18 cellular contexts compared by ENCODE assay signal in genomic region chr18:8254664-8255063, GRCh38.
A peak's percentile ranks its signal among the peaks of the same experiment; 100 is the strongest.
DNase-seq lines count a peak whose midpoint lies in the region; ATAC-seq and TF ChIP-seq lines count a peak whose summit lies in the region.
"Had no signal": no experiment of that assay in that cellular context is flagged by ENCODE, and none has a peak within 500 bp of the region (broad histone marks: within the 10 kb centered on the region; RNA-seq: fewer than 3 reads in every experiment).

No MANE protein-coding gene starts in this region.

- H3K27me3 Mint-ChIP-seq in progenitor cell of endocrine pancreas, result no peaks in the 10 kb centered on the region
- H3K27me3 Mint-ChIP-seq: B cell; CD4-positive, alpha-beta memory T cell had no signal

- H3K4me1 Mint-ChIP-seq in progenitor cell of endocrine pancreas (ENCODE audit: low read depth), result no peaks in the 10 kb centered on the region
- H3K4me1 Mint-ChIP-seq: B cell; CD4-positive, alpha-beta memory T cell had no signal

- H3K4me3 ChIP-seq in AG04450 (ENCODE audit: low read depth, low read length) (no peak overlapping the region), SJCRH30 (no peak overlapping the region), right lobe of liver (no peak overlapping the region), WERI-Rb-1 (ENCODE audit: low read depth, low read length) (no peak overlapping the region), mesenchymal stem cell (ENCODE audit: insufficient read depth in 1 of 2, low read depth in 1 of 2, low read length in 2 of 2) (no peak overlapping the region)
- H3K4me3 ChIP-seq: A549 had no signal

- H3K27ac ChIP-seq in AG04450 (ENCODE audit: low read depth, low read length) (no peak overlapping the region), SJCRH30 (peak overlapping the region; percentile 60), right lobe of liver (no peak overlapping the region), WERI-Rb-1 (no peak overlapping the region), mesenchymal stem cell (ENCODE audit: low read length, poor library complexity, severe bottlenecking) (no peak overlapping the region)
- H3K27ac ChIP-seq: A549, RWPE1 had no signal

- no peak for TF ChIP-seq POLR2A in right lobe of liver (IDR thresholded peaks at IDR 0.05)

- H3K4ac ChIP-seq in mesenchymal stem cell (ENCODE audit: low read depth in 1 of 2, low read length in 2 of 2), result no peak overlapping the region

- H3K9me3 Mint-ChIP-seq in progenitor cell of endocrine pancreas (ENCODE audit: low read depth), result no peaks in the 10 kb centered on the region
- H3K9me3 Mint-ChIP-seq: H9 had no signal

- DNase-seq in AG04450 (ENCODE audit: low read depth, low spot score) (peak; percentile 15), SJCRH30 (no peak), fibroblast of peridontal ligament (ENCODE audit: extremely low read depth) (peak; percentile 26), right lobe of liver (peak in 1 of 3 donors; percentile 54), NOMO-1 (lab: John Stamatoyannopoulos, UW; ENCODE audit: unreplicated experiment in 2 of 2) (no peak), progenitor cell of endocrine pancreas (ENCODE audit: low spot score, unreplicated experiment) (no peak), WERI-Rb-1 (no peak), mesenchymal stem cell (no peak)
- DNase-seq: CD4-positive, alpha-beta memory T cell; DND-41; GF-D8; H9; NCI-H187 treated with DMSO at 0.1 percent for 48 hours; NCI-H2171; NCI-H510A had no signal

- H3K4me2 ChIP-seq in mesenchymal stem cell (ENCODE audit: low read length, poor library complexity, severe bottlenecking), result no peak overlapping the region
- H3K4me2 ChIP-seq: A549 had no signal

- no peak overlapping the region for H2BK12ac ChIP-seq in mesenchymal stem cell (ENCODE audit: low read length in 2 of 2)

- H3K4me3 Mint-ChIP-seq in progenitor cell of endocrine pancreas (ENCODE audit: low read depth), result no peak overlapping the region
- H3K4me3 Mint-ChIP-seq: B cell; CD4-positive, alpha-beta memory T cell; H9 had no signal

- H2BK15ac ChIP-seq in mesenchymal stem cell (ENCODE audit: low read depth, poor library complexity, severe bottlenecking), result no peak overlapping the region

- peak; percentile 55 to 90 (median 88) for ATAC-seq in right lobe of liver
- ATAC-seq: A549 had no signal

- no peak for TF ChIP-seq CTCF in AG04450 (IDR thresholded peaks at IDR 0.05; ENCODE audit: low read depth, low read length)
- no peak for TF ChIP-seq CTCF in right lobe of liver (IDR thresholded peaks at IDR 0.05)
- TF ChIP-seq CTCF in progenitor cell of endocrine pancreas (IDR thresholded peaks at IDR 0.05; ENCODE audit: unreplicated experiment), result no peak
- no peak for TF ChIP-seq CTCF in WERI-Rb-1 (IDR thresholded peaks at IDR 0.05; ENCODE audit: low read depth, low read length)

- H3K36me3 ChIP-seq in SJCRH30 (no peaks in the 10 kb centered on the region), right lobe of liver (no peaks in the 10 kb centered on the region), WERI-Rb-1 (no peaks in the 10 kb centered on the region), mesenchymal stem cell (ENCODE audit: control insufficient read depth in 1 of 2, insufficient read depth in 2 of 2, low read depth in 1 of 2, low read length in 2 of 2) (peaks cover 17 to 48% of the 10 kb centered on the region in 2 experiments)

- no peak overlapping the region for H3K9ac ChIP-seq in mesenchymal stem cell (ENCODE audit: low read length)

- no peak overlapping the region for H2BK120ac ChIP-seq in mesenchymal stem cell (ENCODE audit: low read depth, low read length)

- H3K27me3 ChIP-seq in AG04450 (ENCODE audit: control insufficient read depth, insufficient read depth, low read length), result no peaks in the 10 kb centered on the region
- H3K27me3 ChIP-seq in SJCRH30, result no peaks in the 10 kb centered on the region
- H3K27me3 ChIP-seq in right lobe of liver, result no peaks in the 10 kb centered on the region
- no peaks in the 10 kb centered on the region for H3K27me3 ChIP-seq in WERI-Rb-1 (ENCODE audit: insufficient read depth, low read depth, severe bottlenecking)
- no peaks in the 10 kb centered on the region for H3K27me3 ChIP-seq in mesenchymal stem cell (ENCODE audit: control insufficient read depth in 1 of 2, insufficient read depth in 1 of 2, low read length in 2 of 2)

- H3K4me1 ChIP-seq in SJCRH30, result peaks cover 16% of the 10 kb centered on the region
- H3K4me1 ChIP-seq in right lobe of liver, result no peaks in the 10 kb centered on the region
- H3K4me1 ChIP-seq in mesenchymal stem cell (ENCODE audit: control insufficient read depth, insufficient read depth, low read depth, low read length), result peaks cover 3% of the 10 kb centered on the region
- H3K4me1 ChIP-seq: A549 had no signal

- H2AK5ac ChIP-seq in mesenchymal stem cell (ENCODE audit: low read length, severe bottlenecking), result no peak overlapping the region

- no peak overlapping the region for H3K14ac ChIP-seq in mesenchymal stem cell (ENCODE audit: low read length in 2 of 2)

- CTCF ChIA-PET in AG04450 (lab: Charles Lee), result no interaction called here

- intact Hi-C loops in right lobe of liver (cut with DNase I), result no loop called here

- H3K18ac ChIP-seq in mesenchymal stem cell (ENCODE audit: low read depth in 1 of 2, low read length in 2 of 2), result no peak overlapping the region

- no peak overlapping the region for H3K27ac Mint-ChIP-seq in progenitor cell of endocrine pancreas
- H3K27ac Mint-ChIP-seq: B cell; CD4-positive, alpha-beta memory T cell; H9 had no signal

- no peak overlapping the region for H3K23ac ChIP-seq in mesenchymal stem cell (ENCODE audit: low read length in 2 of 2)

- WGBS in right lobe of liver (ENCODE audit: insufficient coverage, low coverage, low lambda C conversion rate, missing lambda C conversion rate), result 30% methylated on average over 1 of the region's 2 CpGs
- 79% methylated on average over 2 of the region's 2 CpGs for whole genome bisulfite sequencing in mesenchymal stem cell

- peaks cover 10% of the 10 kb centered on the region for H3K79me1 ChIP-seq in mesenchymal stem cell (replicated peaks; ENCODE audit: low read length, poor library complexity, severe bottlenecking)

- POLR2A ChIA-PET in AG04450 (lab: Yijun Ruan, JAX), result interaction anchor here (1.2 kb wide), 1 partner anchor 13 kb away, joined by 3 read pairs; no protein-coding TSS in a partner anchor

- no peaks in the 10 kb centered on the region for H3K36me3 Mint-ChIP-seq in progenitor cell of endocrine pancreas (ENCODE audit: insufficient read depth)

- H2AFZ ChIP-seq in mesenchymal stem cell (ENCODE audit: low read depth, low read length), result no peak overlapping the region

- no peak overlapping the region for H4K8ac ChIP-seq in mesenchymal stem cell (ENCODE audit: low read length)

- H3K9me3 ChIP-seq in AG04450 (ENCODE audit: control insufficient read depth, insufficient read depth, low read length), result no peaks in the 10 kb centered on the region
- no peaks in the 10 kb centered on the region for H3K9me3 ChIP-seq in SJCRH30 (replicated peaks)
- H3K9me3 ChIP-seq in right lobe of liver, result no peaks in the 10 kb centered on the region
- H3K9me3 ChIP-seq in WERI-Rb-1 (ENCODE audit: severe bottlenecking), result no peaks in the 10 kb centered on the region
- H3K9me3 ChIP-seq in mesenchymal stem cell (ENCODE audit: control insufficient read depth, low read length), result no peaks in the 10 kb centered on the region
- H3K9me3 ChIP-seq: A549 had no signal

- H4K91ac ChIP-seq in mesenchymal stem cell (ENCODE audit: low read length), result no peak overlapping the region

- H2BK5ac ChIP-seq in mesenchymal stem cell (ENCODE audit: low read depth, low read length, poor library complexity, severe bottlenecking), result no peak overlapping the region

Comparison
In these comparisons a context has a peak if more than half of its experiments do, and no peak if none do; other contexts are left out.
1. DNase-seq: peak in AG04450 (single experiment) and fibroblast of peridontal ligament (single experiment); none in SJCRH30 (0 of 2), NOMO-1 (0 of 2), progenitor cell of endocrine pancreas (single experiment), WERI-Rb-1 (single experiment) and mesenchymal stem cell (single experiment).